In the genomic region with DNA sequence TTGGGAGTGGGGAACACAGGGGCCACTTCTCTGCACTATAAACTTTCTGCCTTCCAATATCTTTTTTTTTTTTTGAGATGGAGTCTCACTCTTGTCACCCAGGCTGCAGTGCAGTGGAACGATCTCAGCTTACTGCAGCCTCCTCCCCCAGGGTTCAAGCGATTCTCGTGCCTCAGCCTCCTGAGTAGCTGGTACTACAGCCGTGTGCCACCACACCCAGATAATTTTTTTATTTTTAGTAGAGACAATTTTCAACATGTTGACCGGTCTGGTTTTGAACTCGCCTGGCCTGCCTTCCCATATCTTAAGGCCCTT, we compare ENCODE assay signal across 1 cellular context.
TF ChIP-seq lines count a peak whose summit lies in the region.

No MANE protein-coding gene starts in this region.

TF ChIP-seq in GM12878, 131 proteins besides CTCF, POLR2A, EP300 and RAD21:
- TF ChIP-seq CEBPB (IDR thresholded peaks at IDR 0.05; ENCODE audit: borderline replicate concordance in 1 of 2, low read depth in 2 of 2, low read length in 2 of 2): no peak
- TF ChIP-seq PML (IDR thresholded peaks at IDR 0.05; ENCODE audit: low read length): 0 out of 2 replicates have a peak, but pooled peaks have one; percentile 34
